36 cellular contexts compared by ENCODE assay signal in genomic region chr3:135155791-135156190, GRCh38.
DNase-seq lines count a peak whose midpoint lies in the region; ATAC-seq, FAIRE-seq and TF ChIP-seq lines count a peak whose summit lies in the region.
"Had no signal": no experiment of that assay in that cellular context is flagged by ENCODE, and none has a peak within 500 bp of the region (broad histone marks: within the 10 kb centered on the region; RNA-seq: fewer than 3 reads in every experiment).

No MANE protein-coding gene starts in this region.

- no peak overlapping the region for H2AFZ ChIP-seq in HepG2 (ENCODE audit: low read length)

- H3K27ac Mint-ChIP-seq in stimulated activated naive CD8-positive, alpha-beta T cell treated with anti-CD3 and anti-CD28 coated beads, Interleukin-15, amount 100 ng/mL, for 72 hours: no peak overlapping the region
- no peak overlapping the region for H3K27ac Mint-ChIP-seq in activated naive CD4-positive, alpha-beta T cell treated with anti-CD3 and anti-CD28 coated beads, Interleukin-2, amount 10 ng/mL, durations not matched to agents 7 days and 5 days
- no peak overlapping the region for H3K27ac Mint-ChIP-seq in type B pancreatic cell
- H3K27ac Mint-ChIP-seq: B cell; CD4-positive, alpha-beta memory T cell; CD4-positive, alpha-beta T cell; CD4-positive, CD25-positive, alpha-beta regulatory T cell; CD8-positive, alpha-beta memory T cell; CD8-positive, alpha-beta T cell had no signal

- H3K79me2 ChIP-seq in HepG2 (ENCODE audit: insufficient read depth, low read length): no peaks in the 10 kb centered on the region

- H3K27me3 Mint-ChIP-seq in stimulated activated naive CD8-positive, alpha-beta T cell treated with anti-CD3 and anti-CD28 coated beads, Interleukin-15, amount 100 ng/mL, for 72 hours: peaks cover 4% of the 10 kb centered on the region
- no peaks in the 10 kb centered on the region for H3K27me3 Mint-ChIP-seq in activated naive CD4-positive, alpha-beta T cell treated with anti-CD3 and anti-CD28 coated beads, Interleukin-2, amount 10 ng/mL, durations not matched to agents 7 days and 5 days
- peaks cover 6% of the 10 kb centered on the region for H3K27me3 Mint-ChIP-seq in type B pancreatic cell
- H3K27me3 Mint-ChIP-seq: CD4-positive, alpha-beta memory T cell; CD4-positive, alpha-beta T cell had no signal

- DNase-seq in HepG2 (ENCODE audit: low spot score): no peak
- DNase-seq in stimulated activated naive CD8-positive, alpha-beta T cell treated with anti-CD3 and anti-CD28 coated beads, Interleukin-15, amount 100 ng/mL, for 72 hours: no peak
- no peak for DNase-seq in stimulated activated naive CD8-positive, alpha-beta T cell treated with anti-CD3 and anti-CD28 coated beads, Interleukin-15, Interleukin-2, amounts not matched to agents 100 U/mL and 50 U/mL, for 24 hours
- no peak for DNase-seq in left lobe of liver (ENCODE audit: low spot score)
- peak in 1 of 3 donors; percentile 67 for DNase-seq in right lobe of liver
- no peak for DNase-seq in activated naive CD4-positive, alpha-beta T cell treated with anti-CD3 and anti-CD28 coated beads, Interleukin-2, amount 10 ng/mL, durations not matched to agents 7 days and 5 days
- DNase-seq in type B pancreatic cell (ENCODE audit: extremely low spot score, unreplicated experiment): no peak
- DNase-seq: 8988T; ACHN; BE2C; C1 segment of cervical spinal cord; Caco-2; Calu3; CD4-positive, alpha-beta memory T cell; CD4-positive, alpha-beta T cell; CD4-positive, CD25-positive, alpha-beta regulatory T cell; CD8-positive, alpha-beta memory T cell; CD8-positive, alpha-beta T cell; COR-L47; DMS 273 treated with DMSO at 0.1 percent for 48 hours; DMS153; DMS53; DMS79; DMS79 treated with DMSO at 0.1 percent for 48 hours; DND-41; EL had no signal

- no peak for TF ChIP-seq CTCF in liver (IDR thresholded peaks at IDR 0.05; ENCODE audit: low read depth, low read length, missing input control)
- TF ChIP-seq CTCF in HepG2 (CRISPR knock-in tag; IDR thresholded peaks at IDR 0.05): no peak
- no peak for TF ChIP-seq CTCF in right lobe of liver (IDR thresholded peaks at IDR 0.05)
- no peak for TF ChIP-seq CTCF in type B pancreatic cell (conservative IDR thresholded peaks at IDR 0.05)

- H3K4me1 ChIP-seq in liver (ENCODE audit: control insufficient read depth in 4 of 4, insufficient read depth in 4 of 4, low read length in 3 of 4) (peaks cover 14 to 43% (median 25%) of the 10 kb centered on the region in 4 donors), HepG2 (ENCODE audit: insufficient read depth, low read length) (no peaks in the 10 kb centered on the region), right lobe of liver (peaks cover 0 to 26% (median 13%) of the 10 kb centered on the region in 4 donors)
- H3K4me1 ChIP-seq: A549; BE2C; BLaER1; BLaER1 treated with 17β-estradiol and CSF1 and Interleukin-3, amounts not matched to agents 10 nM and 100 nM; Caco-2 had no signal

- TF ChIP-seq RAD21 in liver (IDR thresholded peaks at IDR 0.05) (peak; percentile 56 to 59), HepG2 (CRISPR knock-in tag; IDR thresholded peaks at IDR 0.05) (no peak)

- H3K4me3 ChIP-seq in liver (ENCODE audit: low read depth in 1 of 3, low read length in 3 of 3) (peak overlapping the region in 1 of 3 donors; percentile 29), HepG2 (replicated peaks in 1 of 3; ENCODE audit: insufficient read depth in 1 of 3, low read depth in 2 of 3, low read length in 3 of 3) (no peak overlapping the region), right lobe of liver (no peak overlapping the region)
- H3K4me3 ChIP-seq: A549; BLaER1; BLaER1 treated with 17β-estradiol and CSF1 and Interleukin-3, amounts not matched to agents 10 nM and 100 nM had no signal

- no peak for FAIRE-seq in HepG2 (lab: Jason Lieb, UNC)
- FAIRE-seq: A204.1, A549, D721Med had no signal

- peak overlapping the region in 1 of 2 donors; percentile 57 for H3K9ac ChIP-seq in liver (ENCODE audit: low read depth in 1 of 2, low read length in 2 of 2)
- H3K9ac ChIP-seq in HepG2 (ENCODE audit: insufficient read depth, low read depth, low read length): no peak overlapping the region
- H3K9ac ChIP-seq: BLaER1; BLaER1 treated with 17β-estradiol and CSF1 and Interleukin-3, amounts not matched to agents 10 nM and 100 nM had no signal

- H3K36me3 ChIP-seq in liver (ENCODE audit: control insufficient read depth in 4 of 4, insufficient read depth in 3 of 4, low read depth in 1 of 4, low read length in 3 of 4): no peaks in the 10 kb centered on the region
- no peaks in the 10 kb centered on the region for H3K36me3 ChIP-seq in HepG2 (replicated peaks in 1 of 2; ENCODE audit: control insufficient read depth in 1 of 2, insufficient read depth in 2 of 2, low read length in 2 of 2)
- H3K36me3 ChIP-seq in right lobe of liver: no peaks in the 10 kb centered on the region
- H3K36me3 ChIP-seq: BE2C; BLaER1; BLaER1 treated with 17β-estradiol and CSF1 and Interleukin-3, amounts not matched to agents 10 nM and 100 nM had no signal

- H3K27ac ChIP-seq in liver (ENCODE audit: low read depth in 1 of 2, low read length in 2 of 2): peak overlapping the region; percentile 77 to 93
- no peak overlapping the region for H3K27ac ChIP-seq in HepG2 (ENCODE audit: extremely low read length, insufficient read depth, low read length)
- peak overlapping the region; percentile 65 to 77 (median 74) for H3K27ac ChIP-seq in right lobe of liver
- H3K27ac ChIP-seq: 22Rv1; A549; BLaER1; BLaER1 treated with 17β-estradiol and CSF1 and Interleukin-3, amounts not matched to agents 10 nM and 100 nM; C4-2B had no signal

- TF ChIP-seq EP300 in HepG2 (IDR thresholded peaks at IDR 0.05; ENCODE audit: low read depth in 2 of 2, low read length in 2 of 2) (no peak), HepG2 (CRISPR knock-in tag; IDR thresholded peaks at IDR 0.05; ENCODE audit: borderline replicate concordance) (no peak)

- intact Hi-C loops in HepG2 (cut with micrococcal nuclease; ENCODE audit: unreplicated experiment): no loop called here
- intact Hi-C loops in right lobe of liver (cut with DNase I): no loop called here

- 32% methylated on average over 5 of the region's 5 CpGs for whole genome bisulfite sequencing in liver
- WGBS in HepG2 (ENCODE audit: low lambda C conversion rate): 2% methylated on average over 5 of the region's 5 CpGs
- WGBS in right lobe of liver (ENCODE audit: insufficient coverage, low coverage, low lambda C conversion rate, missing lambda C conversion rate): 23% methylated on average over 5 of the region's 5 CpGs

- in situ Hi-C loops in HepG2 (cut with HindIII; ENCODE audit: extremely low pct_ligation_motif_present, low pct_unique_long_range_greater_than_20kb): no loop called here

- H3K9me3 Mint-ChIP-seq in stimulated activated naive CD8-positive, alpha-beta T cell treated with anti-CD3 and anti-CD28 coated beads, Interleukin-15, amount 100 ng/mL, for 72 hours: peaks cover 0 to 7% of the 10 kb centered on the region in 2 donors
- H3K9me3 Mint-ChIP-seq in activated naive CD4-positive, alpha-beta T cell treated with anti-CD3 and anti-CD28 coated beads, Interleukin-2, amount 10 ng/mL, durations not matched to agents 7 days and 5 days: no peaks in the 10 kb centered on the region
- H3K9me3 Mint-ChIP-seq in type B pancreatic cell: no peaks in the 10 kb centered on the region
- H3K9me3 Mint-ChIP-seq: CD8-positive, alpha-beta T cell had no signal

- CTCF ChIA-PET in HepG2 (lab: Yijun Ruan, JAX; ENCODE audit: low intra/inter-chr PET ratio, low total read pairs): no interaction called here
- CTCF ChIA-PET in activated naive CD4-positive, alpha-beta T cell treated with anti-CD3 and anti-CD28 coated beads, Interleukin-2, amount 10 ng/mL, durations not matched to agents 7 days and 5 days (lab: Charles Lee): no interaction called here

- H3K4me1 Mint-ChIP-seq in stimulated activated naive CD8-positive, alpha-beta T cell treated with anti-CD3 and anti-CD28 coated beads, Interleukin-15, amount 100 ng/mL, for 72 hours: no peaks in the 10 kb centered on the region
- no peaks in the 10 kb centered on the region for H3K4me1 Mint-ChIP-seq in activated naive CD4-positive, alpha-beta T cell treated with anti-CD3 and anti-CD28 coated beads, Interleukin-2, amount 10 ng/mL, durations not matched to agents 7 days and 5 days
- peaks cover 4% of the 10 kb centered on the region for H3K4me1 Mint-ChIP-seq in type B pancreatic cell (ENCODE audit: unreplicated experiment)
- H3K4me1 Mint-ChIP-seq: B cell; CD4-positive, alpha-beta memory T cell; CD4-positive, CD25-positive, alpha-beta regulatory T cell; CD8-positive, alpha-beta memory T cell had no signal

- no peaks in the 10 kb centered on the region for H4K20me1 ChIP-seq in HepG2 (ENCODE audit: insufficient read depth, low read length)
- H4K20me1 ChIP-seq: BLaER1; BLaER1 treated with 17β-estradiol and CSF1 and Interleukin-3, amounts not matched to agents 10 nM and 100 nM had no signal

- H3K36me3 Mint-ChIP-seq in activated naive CD4-positive, alpha-beta T cell treated with anti-CD3 and anti-CD28 coated beads, Interleukin-2, amount 10 ng/mL, durations not matched to agents 7 days and 5 days: no peaks in the 10 kb centered on the region
- H3K36me3 Mint-ChIP-seq in type B pancreatic cell: no peaks in the 10 kb centered on the region
- H3K36me3 Mint-ChIP-seq: CD14-positive monocyte; CD4-positive, alpha-beta memory T cell; CD4-positive, CD25-positive, alpha-beta regulatory T cell; CD8-positive, alpha-beta memory T cell; CD8-positive, alpha-beta T cell had no signal

- BruUV-seq in HepG2 (replicated peaks; lab: Mats Ljungman, UMichigan): no TSS peak

- H3K4me3 Mint-ChIP-seq in stimulated activated naive CD8-positive, alpha-beta T cell treated with anti-CD3 and anti-CD28 coated beads, Interleukin-15, amount 100 ng/mL, for 72 hours: no peak overlapping the region
- no peak overlapping the region for H3K4me3 Mint-ChIP-seq in activated naive CD4-positive, alpha-beta T cell treated with anti-CD3 and anti-CD28 coated beads, Interleukin-2, amount 10 ng/mL, durations not matched to agents 7 days and 5 days
- no peak overlapping the region for H3K4me3 Mint-ChIP-seq in type B pancreatic cell
- H3K4me3 Mint-ChIP-seq: B cell; CD14-positive monocyte; CD4-positive, alpha-beta T cell; CD4-positive, CD25-positive, alpha-beta regulatory T cell; CD8-positive, alpha-beta memory T cell; CD8-positive, alpha-beta T cell had no signal

- ATAC-seq in HepG2 (no peak), left lobe of liver (peak; percentile 69), right lobe of liver (peak; percentile 80 to 87 (median 82))
- ATAC-seq in stimulated activated naive CD8-positive, alpha-beta T cell treated with anti-CD3 and anti-CD28 coated beads, Interleukin-15, amount 100 ng/mL, for 72 hours: peak; percentile 5
- no peak for ATAC-seq in stimulated activated naive CD8-positive, alpha-beta T cell treated with anti-CD3 and anti-CD28 coated beads, Interleukin-15, Interleukin-2, amounts not matched to agents 100 U/mL and 50 U/mL, for 24 hours
- ATAC-seq: A549; CD8-positive, alpha-beta T cell had no signal

- no peaks in the 10 kb centered on the region for H3K27me3 ChIP-seq in liver (ENCODE audit: control insufficient read depth in 4 of 4, insufficient read depth in 4 of 4, low read length in 3 of 4)
- no peaks in the 10 kb centered on the region for H3K27me3 ChIP-seq in HepG2 (ENCODE audit: control insufficient read depth in 1 of 2, insufficient read depth in 2 of 2, low read length in 2 of 2)
- no peaks in the 10 kb centered on the region for H3K27me3 ChIP-seq in right lobe of liver
- H3K27me3 ChIP-seq: BE2C; BLaER1; BLaER1 treated with 17β-estradiol and CSF1 and Interleukin-3, amounts not matched to agents 10 nM and 100 nM had no signal

- no peaks in the 10 kb centered on the region for H3K9me3 ChIP-seq in liver (ENCODE audit: control insufficient read depth in 4 of 4, low read length in 3 of 4)
- no peaks in the 10 kb centered on the region for H3K9me3 ChIP-seq in HepG2 (ENCODE audit: low read length)
- H3K9me3 ChIP-seq in right lobe of liver: no peaks in the 10 kb centered on the region
- H3K9me3 ChIP-seq: A549, BE2C, BLaER1, Caco-2 had no signal

- POLR2A ChIA-PET in HepG2 (lab: Yijun Ruan, JAX): no interaction called here

- no peak overlapping the region for H3K4me2 ChIP-seq in HepG2 (ENCODE audit: low read depth, low read length)
- H3K4me2 ChIP-seq: A549; BLaER1; BLaER1 treated with 17β-estradiol and CSF1 and Interleukin-3, amounts not matched to agents 10 nM and 100 nM had no signal

- TF ChIP-seq POLR2A in HepG2 (IDR thresholded peaks at IDR 0.05; ENCODE audit: insufficient read depth in 1 of 2, low read depth in 2 of 2, low read length in 2 of 2) (no peak), right lobe of liver (IDR thresholded peaks at IDR 0.05) (peak; percentile 84)

Comparison
In these comparisons a context has a peak if more than half of its experiments do, and no peak if none do; other contexts are left out.
1. ATAC-seq: peak in stimulated activated naive CD8-positive, alpha-beta T cell treated with anti-CD3 and anti-CD28 coated beads, Interleukin-15, amount 100 ng/mL, for 72 hours (single experiment), left lobe of liver (single experiment) and right lobe of liver (4 of 4); none in HepG2 (single experiment) and stimulated activated naive CD8-positive, alpha-beta T cell treated with anti-CD3 and anti-CD28 coated beads, Interleukin-15, Interleukin-2, amounts not matched to agents 100 U/mL and 50 U/mL, for 24 hours (single experiment).